ENCODE assay signal across 1 cellular context in the genomic region with DNA sequence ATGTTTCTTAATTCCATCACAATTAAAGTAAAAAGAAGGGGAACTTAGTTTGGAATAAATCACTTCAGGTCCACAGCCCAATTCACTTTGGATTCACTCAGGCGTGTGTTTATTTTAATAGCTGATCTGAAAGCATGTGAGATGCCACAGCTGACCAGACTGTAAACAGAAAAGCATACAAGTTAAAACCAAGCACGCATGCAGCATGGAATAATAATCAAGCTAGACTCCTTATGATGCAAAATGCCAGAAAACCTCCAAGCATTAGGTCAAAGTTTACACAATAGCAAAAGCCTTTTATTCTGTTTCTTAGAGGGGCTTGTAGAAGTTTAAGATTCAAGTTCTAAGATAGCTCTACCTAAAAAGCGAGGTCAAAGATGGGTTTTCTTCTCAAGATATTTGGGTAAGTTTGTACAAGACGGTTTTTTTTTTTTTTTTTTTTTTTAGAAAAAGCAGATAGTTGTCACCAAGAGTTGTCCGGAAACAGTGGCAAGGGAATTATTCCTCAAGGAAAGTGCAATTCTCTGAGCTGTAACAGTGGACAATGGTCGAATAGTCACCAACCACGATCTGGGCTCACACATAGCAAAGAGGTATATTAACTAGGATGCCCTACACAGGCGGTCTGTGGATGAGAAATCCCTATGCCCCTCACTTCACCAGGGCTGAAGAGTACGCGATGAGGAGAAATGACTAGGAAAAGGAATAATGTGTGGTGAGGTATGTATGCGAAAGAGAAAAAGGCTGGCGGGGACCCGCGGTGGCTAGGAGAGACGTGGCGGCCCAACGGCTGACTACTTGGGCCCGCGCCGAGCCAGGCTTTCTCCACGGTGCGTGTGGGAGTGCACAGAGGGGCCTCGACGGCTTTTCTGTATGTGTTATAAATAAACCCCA.
TF ChIP-seq lines count a peak whose summit lies in the region.

No MANE protein-coding gene starts in this region.

TF ChIP-seq in WTC11, 78 proteins besides CTCF, POLR2A, EP300 and RAD21 (continued from another document):
- TF ChIP-seq, protein P1, sequence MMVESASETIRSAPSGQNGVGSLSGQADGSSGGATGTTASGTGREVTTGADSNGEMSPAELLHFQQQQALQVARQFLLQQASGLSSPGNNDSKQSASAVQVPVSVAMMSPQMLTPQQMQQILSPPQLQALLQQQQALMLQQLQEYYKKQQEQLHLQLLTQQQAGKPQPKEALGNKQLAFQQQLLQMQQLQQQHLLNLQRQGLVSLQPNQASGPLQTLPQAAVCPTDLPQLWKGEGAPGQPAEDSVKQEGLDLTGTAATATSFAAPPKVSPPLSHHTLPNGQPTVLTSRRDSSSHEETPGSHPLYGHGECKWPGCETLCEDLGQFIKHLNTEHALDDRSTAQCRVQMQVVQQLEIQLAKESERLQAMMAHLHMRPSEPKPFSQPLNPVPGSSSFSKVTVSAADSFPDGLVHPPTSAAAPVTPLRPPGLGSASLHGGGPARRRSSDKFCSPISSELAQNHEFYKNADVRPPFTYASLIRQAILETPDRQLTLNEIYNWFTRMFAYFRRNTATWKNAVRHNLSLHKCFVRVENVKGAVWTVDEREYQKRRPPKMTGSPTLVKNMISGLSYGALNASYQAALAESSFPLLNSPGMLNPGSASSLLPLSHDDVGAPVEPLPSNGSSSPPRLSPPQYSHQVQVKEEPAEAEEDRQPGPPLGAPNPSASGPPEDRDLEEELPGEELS (CRISPR knock-in tag; IDR thresholded peaks at IDR 0.05) = no peak
